In genomic region chr9:70586506-70586905, GRCh38 we compare ENCODE assay signal across 16 cellular contexts.
A peak's percentile ranks its signal among the peaks of the same experiment; 100 is the strongest.
DNase-seq lines count a peak whose midpoint lies in the region; ATAC-seq and TF ChIP-seq lines count a peak whose summit lies in the region.
"Had no signal": no experiment of that assay in that cellular context is flagged by ENCODE, and none has a peak within 500 bp of the region (broad histone marks: within the 10 kb centered on the region; RNA-seq: fewer than 3 reads in every experiment).

No MANE protein-coding gene starts in this region.

- H4K20me1 ChIP-seq in hepatocyte (ENCODE audit: insufficient read depth, poor library complexity, severe bottlenecking) (no peaks in the 10 kb centered on the region), OCI-LY7 (ENCODE audit: insufficient read depth, low read length) (no peaks in the 10 kb centered on the region)

- POLR2A ChIA-PET in OCI-LY7 (lab: Charles Lee) = no interaction called here

- peak overlapping the region; percentile 72 for H3K27ac ChIP-seq in brain microvascular endothelial cell
- peak overlapping the region; percentile 84 for H3K27ac ChIP-seq in hepatocyte
- H3K27ac ChIP-seq in skeletal muscle tissue (ENCODE audit: low read depth, low read length) = peak overlapping the region; percentile 80
- H3K27ac ChIP-seq in OCI-LY7 (ENCODE audit: low read depth, low read length, poor library complexity, severe bottlenecking) = no peak overlapping the region
- H3K27ac ChIP-seq: epithelial cell of prostate had no signal

- TF ChIP-seq CTCF in brain microvascular endothelial cell (IDR thresholded peaks at IDR 0.05; ENCODE audit: low read depth, low read length, missing control alignments) (no peak), hepatocyte (IDR thresholded peaks at IDR 0.05; ENCODE audit: poor library complexity) (no peak), OCI-LY7 (conservative IDR thresholded peaks at IDR 0.05; ENCODE audit: low read length) (no peak)

- no peaks in the 10 kb centered on the region for H3K36me3 ChIP-seq in brain microvascular endothelial cell (replicated peaks)
- H3K36me3 ChIP-seq in hepatocyte (replicated peaks; ENCODE audit: insufficient read depth, low read depth) = no peaks in the 10 kb centered on the region
- H3K36me3 ChIP-seq in skeletal muscle tissue (ENCODE audit: control insufficient read depth in 3 of 3, insufficient read depth in 3 of 3, low read length in 3 of 3) = no peaks in the 10 kb centered on the region
- no peaks in the 10 kb centered on the region for H3K36me3 ChIP-seq in OCI-LY7 (ENCODE audit: insufficient read depth, low read length)

- CTCF ChIA-PET in OCI-LY7 (lab: Charles Lee; ENCODE audit: unreplicated experiment) = no interaction called here

- H3K4me2 ChIP-seq in hepatocyte (no peak overlapping the region), OCI-LY7 (ENCODE audit: low read length) (no peak overlapping the region)

- H3K4me1 ChIP-seq in hepatocyte (ENCODE audit: insufficient read depth) = peaks cover 27% of the 10 kb centered on the region
- H3K4me1 ChIP-seq in skeletal muscle tissue (ENCODE audit: control insufficient read depth in 3 of 3, insufficient read depth in 3 of 3, low read length in 3 of 3) = peaks cover 15 to 32% (median 30%) of the 10 kb centered on the region in 3 donors
- no peaks in the 10 kb centered on the region for H3K4me1 ChIP-seq in OCI-LY7 (ENCODE audit: insufficient read depth, low read length, poor library complexity, severe bottlenecking)

- H3K9me3 ChIP-seq in hepatocyte (ENCODE audit: low read depth) = no peaks in the 10 kb centered on the region
- no peaks in the 10 kb centered on the region for H3K9me3 ChIP-seq in skeletal muscle tissue (ENCODE audit: control insufficient read depth in 3 of 3, low read length in 3 of 3)
- H3K9me3 ChIP-seq in OCI-LY7 (ENCODE audit: low read length) = no peaks in the 10 kb centered on the region

- intact Hi-C loops in OCI-LY7 (cut with micrococcal nuclease; ENCODE audit: unreplicated experiment) = no loop called here

- H3K4me3 ChIP-seq in brain microvascular endothelial cell (ENCODE audit: low read depth, low read length) = no peak overlapping the region
- H3K4me3 ChIP-seq in hepatocyte = no peak overlapping the region
- no peak overlapping the region for H3K4me3 ChIP-seq in skeletal muscle tissue (ENCODE audit: low read length in 3 of 3)
- no peak overlapping the region for H3K4me3 ChIP-seq in OCI-LY7 (ENCODE audit: low read depth, low read length, poor library complexity, severe bottlenecking)

- H3K27me3 ChIP-seq in brain microvascular endothelial cell (replicated peaks) = no peaks in the 10 kb centered on the region
- H3K27me3 ChIP-seq in hepatocyte = no peaks in the 10 kb centered on the region
- no peaks in the 10 kb centered on the region for H3K27me3 ChIP-seq in skeletal muscle tissue (ENCODE audit: control insufficient read depth in 3 of 3, insufficient read depth in 3 of 3, low read length in 3 of 3)

- no peak overlapping the region for H3K9ac ChIP-seq in skeletal muscle tissue (ENCODE audit: low read depth in 1 of 3, low read length in 3 of 3)

- DNase-seq in EH (ENCODE audit: low read depth) (peak; percentile 61), brain microvascular endothelial cell (no peak), hepatocyte (ENCODE audit: low spot score) (peak; percentile 34), occipital lobe (lab: John Stamatoyannopoulos, UW) (no peak), medulla oblongata (ENCODE audit: extremely low spot score) (no peak), OCI-LY7 (ENCODE audit: low spot score) (no peak)
- DNase-seq: activated CD4-positive, alpha-beta memory T cell treated with anti-CD3 and anti-CD28 coated beads, Interleukin-2, amount 10 ng/mL, durations not matched to agents 7 days and 5 days; activated naive CD8-positive, alpha-beta T cell treated with anti-CD3 and anti-CD28 coated beads, Interleukin-2, amount 50 U/mL, for 24 hours; CD8-positive, alpha-beta T cell; natural killer cell; NCI-H146; retina; stimulated activated CD4-positive, alpha-beta T cell treated with anti-CD3 and anti-CD28 coated beads, Interleukin-4, amount 100 ng/mL, for 1 hour had no signal

- no peaks in the 10 kb centered on the region for H3K9me2 ChIP-seq in hepatocyte (replicated peaks; ENCODE audit: insufficient read depth)
- no peaks in the 10 kb centered on the region for H3K9me2 ChIP-seq in OCI-LY7 (ENCODE audit: insufficient read depth, low read length)

- 64% methylated on average over 3 of the region's 3 CpGs for WGBS in hepatocyte (ENCODE audit: low lambda C conversion rate, missing lambda C conversion rate)

- H3K79me2 ChIP-seq in hepatocyte (no peaks in the 10 kb centered on the region), OCI-LY7 (ENCODE audit: insufficient read depth, low read depth, low read length) (no peaks in the 10 kb centered on the region)

- no peak for ATAC-seq in HG02678 (IDR thresholded peaks at IDR 0.05; ENCODE audit: unreplicated experiment)
- ATAC-seq: activated naive CD8-positive, alpha-beta T cell treated with anti-CD3 and anti-CD28 coated beads, Interleukin-2, amount 50 U/mL, for 24 hours; CD8-positive, alpha-beta T cell; natural killer cell had no signal

- in situ Hi-C loops in brain microvascular endothelial cell (cut with HindIII; ENCODE audit: low pct_ligation_motif_present, low sequenced_read_pairs) = loop anchor here (25.0 kb wide), 1 partner anchor 174 kb away; the partner anchor contains the start of gene KLF9

- H2AFZ ChIP-seq in hepatocyte (no peak overlapping the region), OCI-LY7 (ENCODE audit: low read length) (no peak overlapping the region)

- BruUV-seq in OCI-LY7 (replicated peaks; lab: Mats Ljungman, UMichigan) = no TSS peak

Comparison
In these comparisons a context has a peak if more than half of its experiments do, and no peak if none do; other contexts are left out.
1. DNase-seq: peak in EH (single experiment) and hepatocyte (single experiment); none in brain microvascular endothelial cell (single experiment), occipital lobe (single experiment), medulla oblongata (single experiment) and OCI-LY7 (single experiment).